Comparison of ENCODE assay signal across 12 cellular contexts in genomic region chr14:58955294-58955821, GRCh38.
DNase-seq lines count a peak whose midpoint lies in the region; ATAC-seq, FAIRE-seq and TF ChIP-seq lines count a peak whose summit lies in the region.
"Had no signal": no experiment of that assay in that cellular context is flagged by ENCODE, and none has a peak within 500 bp of the region (broad histone marks: within the 10 kb centered on the region; RNA-seq: fewer than 3 reads in every experiment).

No MANE protein-coding gene starts in this region.

- peaks cover 3% of the 10 kb centered on the region for H3K36me3 Mint-ChIP-seq in mesothelial cell of epicardium
- H3K36me3 Mint-ChIP-seq: immature natural killer cell had no signal

- peak overlapping the region; percentile 46; the same call in 1 of the 2 replicates for H3K9ac ChIP-seq in GM12878 (ENCODE audit: control insufficient read depth, insufficient read depth, low read length)
- H3K9ac ChIP-seq in MM.1S (ENCODE audit: low read length): no peak overlapping the region

- H3K9me3 ChIP-seq in GM12878 (replicated peaks; ENCODE audit: control insufficient read depth, insufficient read depth, low read length) (no peaks in the 10 kb centered on the region; the same call in 1 of the 3 replicates), MM.1S (replicated peaks; ENCODE audit: insufficient read depth, low read length) (no peaks in the 10 kb centered on the region)

- no peaks in the 10 kb centered on the region for H3F3A ChIP-seq in MM.1S (ENCODE audit: insufficient read depth, low read length)

- ATAC-seq in HG02885 (IDR thresholded peaks at IDR 0.05; ENCODE audit: poor library complexity, unreplicated experiment) (peak; percentile 44), GM12878 (peak; percentile 81), HG03139 (IDR thresholded peaks at IDR 0.05; ENCODE audit: unreplicated experiment) (no peak)
- ATAC-seq in stimulated activated naive CD8-positive, alpha-beta T cell treated with anti-CD3 and anti-CD28 coated beads, Interleukin-15, amount 100 ng/mL, for 72 hours: no peak

- H4K20me1 ChIP-seq in GM12878 (ENCODE audit: control insufficient read depth, insufficient read depth) (no peaks in the 10 kb centered on the region), MM.1S (ENCODE audit: insufficient read depth, low read length) (no peaks in the 10 kb centered on the region)

- H3K27ac ChIP-seq in GM12878 (ENCODE audit: control insufficient read depth, insufficient read depth): peak overlapping the region; percentile 86
- H3K27ac ChIP-seq in MM.1S (ENCODE audit: low read length): no peak overlapping the region

- H3K36me3 ChIP-seq in GM12878 (ENCODE audit: control insufficient read depth in 2 of 2, insufficient read depth in 2 of 2, low read length in 1 of 2): no peaks in the 10 kb centered on the region
- no peaks in the 10 kb centered on the region for H3K36me3 ChIP-seq in MM.1S (replicated peaks; ENCODE audit: insufficient read depth, low read length)

- H3K27me3 ChIP-seq in GM12878 (replicated peaks in 1 of 2; ENCODE audit: control insufficient read depth in 2 of 2, insufficient read depth in 2 of 2, low read length in 1 of 2) (no peaks in the 10 kb centered on the region), MM.1S (replicated peaks; ENCODE audit: insufficient read depth, low read length) (no peaks in the 10 kb centered on the region)

- H3K9me2 ChIP-seq in MM.1S (replicated peaks; ENCODE audit: insufficient read depth, low read length): no peaks in the 10 kb centered on the region

- intact Hi-C loops in GM12878 (cut with micrococcal nuclease; ENCODE audit: unreplicated experiment): loop anchor here (2.0 to 5.0 kb wide), 2 partner anchors 208 to 315 kb away; no protein-coding TSS in a partner anchor

- no peak for TF ChIP-seq POLR2A in GM12878 (IDR thresholded peaks at IDR 0.05; ENCODE audit: low read depth, low read length)

- in situ Hi-C loops in GM12878 (cut with MboI): no loop called here

- SMC1A ChIA-PET in GM12878 (lab: Charles Lee; ENCODE audit: uncharacterized antibody, unreplicated experiment): interaction anchor here (0.5 to 9.7 kb wide), 20 partner anchors 10 to 521 kb away, joined by 3 to 124 read pairs (median 4); no protein-coding TSS in a partner anchor

- 1% methylated on average over 3 of the region's 3 CpGs for WGBS in GM12878 (ENCODE audit: insufficient coverage, insufficient replicate concordance, low lambda C conversion rate, missing lambda C conversion rate)

- POLR2A ChIA-PET in GM12878 (lab: Charles Lee): interaction anchor here (0.5 to 6.9 kb wide), 4 partner anchors 13 to 157 kb away, joined by 3 to 58 read pairs (median 4); no protein-coding TSS in a partner anchor

- DNase-seq in GM12865 (ENCODE audit: low read depth) (peak; percentile 68), GM12878 (ENCODE audit: low read depth, low spot score) (peak; percentile 55), mesothelial cell of epicardium (ENCODE audit: low spot score in 2 of 2, unreplicated experiment in 2 of 2) (no peak), MM.1S (no peak)
- DNase-seq in stimulated activated naive CD8-positive, alpha-beta T cell treated with anti-CD3 and anti-CD28 coated beads, Interleukin-15, amount 100 ng/mL, for 72 hours: no peak
- no peak for DNase-seq in stimulated activated naive CD4-positive, alpha-beta T cell (lab: John Stamatoyannopoulos, UW)
- DNase-seq: immature natural killer cell, NCI-H774, T1000 had no signal

- peak overlapping the region; percentile 8 for H3K4me3 Mint-ChIP-seq in mesothelial cell of epicardium
- no peak overlapping the region for H3K4me3 Mint-ChIP-seq in stimulated activated naive CD8-positive, alpha-beta T cell treated with anti-CD3 and anti-CD28 coated beads, Interleukin-15, amount 100 ng/mL, for 72 hours
- H3K4me3 Mint-ChIP-seq: immature natural killer cell had no signal

- CTCF ChIA-PET in GM12878 (lab: Yijun Ruan, JAX): interaction anchor here (0.7 to 2.4 kb wide), 11 partner anchors 8 to 316 kb away, joined by 3 to 10 read pairs (median 4); no protein-coding TSS in a partner anchor

- H3K4me3 ChIP-seq in GM12865 (ENCODE audit: low read depth, low read length) (no peak overlapping the region; the same call in 1 of the 2 replicates), GM12878 (peak overlapping the region; percentile 38; the same call in 1 of the 2 replicates), MM.1S (ENCODE audit: low read length) (no peak overlapping the region)

- peaks cover 32% of the 10 kb centered on the region for H3K4me1 Mint-ChIP-seq in mesothelial cell of epicardium
- H3K4me1 Mint-ChIP-seq in stimulated activated naive CD8-positive, alpha-beta T cell treated with anti-CD3 and anti-CD28 coated beads, Interleukin-15, amount 100 ng/mL, for 72 hours: peaks cover 11% of the 10 kb centered on the region
- H3K4me1 Mint-ChIP-seq: immature natural killer cell had no signal

- H2AFZ ChIP-seq in GM12878 (ENCODE audit: control insufficient read depth, low read depth, low read length): no peak overlapping the region; the same call in 1 of the 2 replicates
- no peak overlapping the region for H2AFZ ChIP-seq in MM.1S (ENCODE audit: low read length)

- peaks cover 33% of the 10 kb centered on the region for H3K9me3 Mint-ChIP-seq in mesothelial cell of epicardium
- H3K9me3 Mint-ChIP-seq in stimulated activated naive CD8-positive, alpha-beta T cell treated with anti-CD3 and anti-CD28 coated beads, Interleukin-15, amount 100 ng/mL, for 72 hours: peaks cover 0 to 10% of the 10 kb centered on the region in 2 donors

- no peak for TF ChIP-seq CTCF in GM12865 (IDR thresholded peaks at IDR 0.05; ENCODE audit: insufficient read depth, low read depth, low read length, missing control alignments)
- no peak for TF ChIP-seq CTCF in GM12878 (IDR thresholded peaks at IDR 0.05 in 2 of 3, conservative IDR thresholded peaks at IDR 0.05 in 1 of 3; ENCODE audit: control insufficient read depth in 2 of 3, extremely low read depth in 1 of 3, insufficient read depth in 1 of 3, low read depth in 3 of 3, low read length in 3 of 3)
- TF ChIP-seq CTCF in mesothelial cell of epicardium (IDR thresholded peaks at IDR 0.05; ENCODE audit: unreplicated experiment): no peak
- no peak for TF ChIP-seq CTCF in MM.1S (IDR thresholded peaks at IDR 0.05; ENCODE audit: low read length)

- peaks cover 18% of the 10 kb centered on the region for H3K4me1 ChIP-seq in GM12878 (ENCODE audit: control insufficient read depth, insufficient read depth, low read length)
- no peaks in the 10 kb centered on the region for H3K4me1 ChIP-seq in MM.1S (ENCODE audit: low read length)

- TF ChIP-seq RAD21 in GM12878 (IDR thresholded peaks at IDR 0.05; ENCODE audit: insufficient read depth, low read depth, low read length): no peak

- H3K27me3 Mint-ChIP-seq in mesothelial cell of epicardium (ENCODE audit: low read depth): no peaks in the 10 kb centered on the region
- peaks cover 19% of the 10 kb centered on the region for H3K27me3 Mint-ChIP-seq in stimulated activated naive CD8-positive, alpha-beta T cell treated with anti-CD3 and anti-CD28 coated beads, Interleukin-15, amount 100 ng/mL, for 72 hours
- H3K27me3 Mint-ChIP-seq: progenitor cell of endocrine pancreas had no signal

- H3K79me2 ChIP-seq in GM12878 (ENCODE audit: control insufficient read depth, insufficient read depth, low read length) (no peaks in the 10 kb centered on the region), MM.1S (ENCODE audit: low read length) (no peaks in the 10 kb centered on the region)

- BruUV-seq in GM12878 (replicated peaks; lab: Mats Ljungman, UMichigan): no TSS peak

- no peak for FAIRE-seq in GM12878 (lab: Jason Lieb, UNC)

- TF ChIP-seq EP300 in GM12878 (IDR thresholded peaks at IDR 0.05; ENCODE audit: borderline replicate concordance in 1 of 2, control insufficient read depth in 1 of 2, low read depth in 2 of 2, low read length in 2 of 2): peak; percentile 68 to 77; a peak in 3 of 4 replicates

- peak overlapping the region; percentile 55 for H3K27ac Mint-ChIP-seq in mesothelial cell of epicardium
- no peak overlapping the region for H3K27ac Mint-ChIP-seq in stimulated activated naive CD8-positive, alpha-beta T cell treated with anti-CD3 and anti-CD28 coated beads, Interleukin-15, amount 100 ng/mL, for 72 hours
- H3K27ac Mint-ChIP-seq: immature natural killer cell, progenitor cell of endocrine pancreas had no signal

- peak overlapping the region; percentile 69 for H3K4me2 ChIP-seq in GM12878 (ENCODE audit: control insufficient read depth, insufficient read depth)
- no peak overlapping the region for H3K4me2 ChIP-seq in MM.1S (ENCODE audit: low read depth, low read length)

- RAD21 ChIA-PET in GM12878 (lab: Charles Lee; ENCODE audit: unreplicated experiment): interaction anchor here (0.6 to 7.3 kb wide), 22 partner anchors 9 to 454 kb away, joined by 3 to 110 read pairs (median 3); partner anchors contain the start of gene DACT1

TF ChIP-seq in GM12878, 131 proteins besides CTCF, POLR2A, EP300 and RAD21 (continues in another document):
- TF ChIP-seq SUZ12 (IDR thresholded peaks at IDR 0.05; ENCODE audit: unreplicated experiment) (no peak), PAX8 (IDR thresholded peaks at IDR 0.05) (no peak), MYB (IDR thresholded peaks at IDR 0.05; ENCODE audit: borderline replicate concordance, low read depth, low read length) (no peak), KLF5 (IDR thresholded peaks at IDR 0.05; ENCODE audit: partially characterized antibody) (no peak), EGR1 (IDR thresholded peaks at IDR 0.05; ENCODE audit: borderline replicate concordance in 1 of 2, low read depth in 2 of 2, low read length in 2 of 2) (no peak), NR2F1 (conservative IDR thresholded peaks at IDR 0.05) (no peak), TCF3 (IDR thresholded peaks at IDR 0.05; ENCODE audit: borderline replicate concordance, insufficient read depth, low read depth, low read length) (no peak), SMAD1 (IDR thresholded peaks at IDR 0.05; ENCODE audit: low read depth, partially characterized antibody) (no peak)

Comparison
In these comparisons a context has a peak if more than half of its experiments do, and no peak if none do; other contexts are left out.
1. DNase-seq: peak in GM12865 (single experiment) and GM12878 (single experiment); none in mesothelial cell of epicardium (0 of 2), MM.1S (single experiment), stimulated activated naive CD8-positive, alpha-beta T cell treated with anti-CD3 and anti-CD28 coated beads, Interleukin-15, amount 100 ng/mL, for 72 hours (0 of 2) and stimulated activated naive CD4-positive, alpha-beta T cell (0 of 6).
2. ATAC-seq: peak in HG02885 (single experiment) and GM12878 (single experiment); none in stimulated activated naive CD8-positive, alpha-beta T cell treated with anti-CD3 and anti-CD28 coated beads, Interleukin-15, amount 100 ng/mL, for 72 hours (single experiment) and HG03139 (single experiment).